12 cellular contexts compared by ENCODE assay signal in the genomic region with DNA sequence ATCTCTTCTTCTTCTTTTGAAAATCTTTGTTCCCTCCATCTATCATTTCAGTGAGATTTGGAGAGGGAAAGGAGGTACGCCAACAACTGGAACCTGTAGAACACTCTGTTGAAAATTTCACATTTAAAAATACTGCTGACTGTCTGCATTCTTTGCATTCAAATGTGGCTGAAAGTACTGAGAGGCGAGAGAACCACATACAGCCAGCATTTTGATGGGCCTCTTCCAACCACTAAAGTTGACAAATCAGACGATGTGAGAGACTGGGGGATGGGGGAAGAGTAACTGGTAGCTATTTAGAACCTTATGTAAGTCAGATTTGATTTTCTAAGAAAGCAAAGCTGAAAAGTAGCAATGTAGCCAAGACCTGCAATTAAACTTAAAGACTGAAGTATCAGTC.
DNase-seq lines count a peak whose midpoint lies in the region; ATAC-seq and TF ChIP-seq lines count a peak whose summit lies in the region.
"Had no signal": no experiment of that assay in that cellular context is flagged by ENCODE, and none has a peak within 500 bp of the region (broad histone marks: within the 10 kb centered on the region; RNA-seq: fewer than 3 reads in every experiment).

No MANE protein-coding gene starts in this region.

- H3K9me3 Mint-ChIP-seq in activated naive CD8-positive, alpha-beta T cell treated with anti-CD3 and anti-CD28 coated beads for 36 hours: peaks cover 12% of the 10 kb centered on the region
- no peaks in the 10 kb centered on the region for H3K9me3 Mint-ChIP-seq in immature natural killer cell
- H3K9me3 Mint-ChIP-seq: IgD-negative memory B cell; stimulated activated memory B cell treated with anti-CD40 and anti-IgM and Interleukin-4, amounts not matched to agents 10 μg/mL and 1 μg/mL and 100 μg/mL, for 72 hours had no signal

- peak overlapping the region; percentile 59 for H3K27ac Mint-ChIP-seq in activated naive CD8-positive, alpha-beta T cell treated with anti-CD3 and anti-CD28 coated beads for 36 hours
- peak overlapping the region; percentile 35 to 93 (median 78) for H3K27ac Mint-ChIP-seq in immature natural killer cell
- H3K27ac Mint-ChIP-seq: B cell; IgD-negative memory B cell; stimulated activated memory B cell treated with anti-CD40 and anti-IgM and Interleukin-4, amounts not matched to agents 10 μg/mL and 1 μg/mL and 100 μg/mL, for 72 hours had no signal

- peaks cover 88 to 92% (median 88%) of the 10 kb centered on the region in 3 donors for H3K36me3 ChIP-seq in tibial artery

- H3K27ac ChIP-seq in tibial artery: peak overlapping the region; percentile 22 to 33

- no peaks in the 10 kb centered on the region for H3K27me3 Mint-ChIP-seq in activated naive CD8-positive, alpha-beta T cell treated with anti-CD3 and anti-CD28 coated beads for 36 hours
- no peaks in the 10 kb centered on the region for H3K27me3 Mint-ChIP-seq in immature natural killer cell (ENCODE audit: low read depth in 3 of 3)
- H3K27me3 Mint-ChIP-seq: B cell; IgD-negative memory B cell; stimulated activated memory B cell treated with anti-CD40 and anti-IgM and Interleukin-4, amounts not matched to agents 10 μg/mL and 1 μg/mL and 100 μg/mL, for 72 hours had no signal

- peaks cover 83% of the 10 kb centered on the region for H3K36me3 Mint-ChIP-seq in activated naive CD8-positive, alpha-beta T cell treated with anti-CD3 and anti-CD28 coated beads for 36 hours
- peaks cover 17 to 50% (median 28%) of the 10 kb centered on the region in 3 donors for H3K36me3 Mint-ChIP-seq in immature natural killer cell

- H3K27me3 ChIP-seq in tibial artery: no peaks in the 10 kb centered on the region

- peaks cover 0 to 36% (median 4%) of the 10 kb centered on the region in 4 donors for H3K4me1 ChIP-seq in tibial artery
- H3K4me1 ChIP-seq: prostate gland had no signal

- no peak for TF ChIP-seq CTCF in tibial artery (IDR thresholded peaks at IDR 0.05)

- H3K4me3 ChIP-seq in tibial artery: no peak overlapping the region
- H3K4me3 ChIP-seq: prostate gland had no signal

- intact Hi-C loops in tibial artery (cut with DNase I; ENCODE audit: low total_unique reads): no loop called here

- DNase-seq in activated T-cell treated with anti-CD3 and anti-CD28 coated beads for 24 hours (ENCODE audit: low read depth): peak; percentile 35
- no peak for DNase-seq in activated T-cell treated with anti-CD3 and anti-CD28 coated beads, Interleukin-2, amount 50 U/mL, for 1 hour
- peak; percentile 29 for DNase-seq in activated naive CD8-positive, alpha-beta T cell treated with anti-CD3 and anti-CD28 coated beads for 36 hours
- DNase-seq in immature natural killer cell: peak; percentile 25 to 57 (median 36)
- no peak for DNase-seq in tibial artery
- DNase-seq in DMS53 (lab: John Stamatoyannopoulos, UW): no peak
- no peak for DNase-seq in D341Med (ENCODE audit: low spot score)

- H3K9me3 ChIP-seq in tibial artery: no peaks in the 10 kb centered on the region
- H3K9me3 ChIP-seq: prostate gland had no signal

- H3K4me3 Mint-ChIP-seq in activated naive CD8-positive, alpha-beta T cell treated with anti-CD3 and anti-CD28 coated beads for 36 hours: peak overlapping the region; percentile 8
- H3K4me3 Mint-ChIP-seq in immature natural killer cell: peak overlapping the region in 3 of 5 donors; percentile 49 to 81 (median 70)
- H3K4me3 Mint-ChIP-seq: B cell; IgD-negative memory B cell; stimulated activated memory B cell treated with anti-CD40 and anti-IgM and Interleukin-4, amounts not matched to agents 10 μg/mL and 1 μg/mL and 100 μg/mL, for 72 hours had no signal

- peaks cover 64% of the 10 kb centered on the region for H3K4me1 Mint-ChIP-seq in activated naive CD8-positive, alpha-beta T cell treated with anti-CD3 and anti-CD28 coated beads for 36 hours
- peaks cover 12 to 13% of the 10 kb centered on the region in 2 donors for H3K4me1 Mint-ChIP-seq in immature natural killer cell
- H3K4me1 Mint-ChIP-seq: B cell had no signal

- ATAC-seq in HG03135 (IDR thresholded peaks at IDR 0.05; ENCODE audit: unreplicated experiment): no peak
- ATAC-seq: stimulated activated memory B cell treated with anti-CD40 and anti-IgM and Interleukin-4, amounts not matched to agents 10 μg/mL and 1 μg/mL and 100 μg/mL, for 72 hours had no signal

Comparison
In these comparisons a context has a peak if more than half of its experiments do, and no peak if none do; other contexts are left out.
1. DNase-seq: peak in activated T-cell treated with anti-CD3 and anti-CD28 coated beads for 24 hours (single experiment), activated naive CD8-positive, alpha-beta T cell treated with anti-CD3 and anti-CD28 coated beads for 36 hours (single experiment) and immature natural killer cell (3 of 3); none in activated T-cell treated with anti-CD3 and anti-CD28 coated beads, Interleukin-2, amount 50 U/mL, for 1 hour (single experiment), tibial artery (0 of 2), DMS53 (single experiment) and D341Med (single experiment).